ENCODE assay signal across 1 cellular context in genomic region chr7:137961200-137962177, GRCh38.
TF ChIP-seq lines count a peak whose summit lies in the region.

No MANE protein-coding gene starts in this region.

TF ChIP-seq in K562, 482 proteins besides CTCF, POLR2A, EP300 and RAD21 (continued from another document and continues in another):
- TF ChIP-seq ZNF609 (CRISPR knock-in tag; IDR thresholded peaks at IDR 0.05; ENCODE audit: borderline replicate concordance) (no peak), NKRF (IDR thresholded peaks at IDR 0.05; ENCODE audit: borderline replicate concordance) (no peak), GABPA (tag; conservative IDR thresholded peaks at IDR 0.05; ENCODE audit: low read depth) (no peak), GMEB1 (CRISPR knock-in tag; IDR thresholded peaks at IDR 0.05) (no peak), NUFIP1 (IDR thresholded peaks at IDR 0.05; ENCODE audit: partially characterized antibody) (no peak), HDAC2 (IDR thresholded peaks at IDR 0.05) (no peak), SIN3A (IDR thresholded peaks at IDR 0.05; ENCODE audit: borderline replicate concordance in 2 of 2, control insufficient read depth in 1 of 2, low read depth in 2 of 2, low read length in 2 of 2) (no peak), HNRNPLL (IDR thresholded peaks at IDR 0.05; ENCODE audit: low read depth, low read length, poor library complexity, severe bottlenecking) (peak; percentile 25), HMGXB4 (CRISPR knock-in tag; IDR thresholded peaks at IDR 0.05) (no peak), ZNF778 (CRISPR knock-in tag; IDR thresholded peaks at IDR 0.05) (no peak), PPARD (CRISPR knock-in tag; IDR thresholded peaks at IDR 0.05) (no peak), SPI1 (IDR thresholded peaks at IDR 0.05; ENCODE audit: borderline replicate concordance, low read depth, low read length) (peak; percentile 72; the same call in 1 of the 2 replicates), ARNT (IDR thresholded peaks at IDR 0.05) (no peak), BCL6 (CRISPR knock-in tag; IDR thresholded peaks at IDR 0.05) (no peak), YY1 (IDR thresholded peaks at IDR 0.05; ENCODE audit: borderline replicate concordance in 1 of 3, control insufficient read depth in 1 of 3, extremely low read depth in 1 of 3, insufficient read depth in 3 of 3, insufficient read length in 1 of 3, insufficient replicate concordance in 2 of 3, low read depth in 1 of 3, low read length in 2 of 3) (no peak), MEF2A (IDR thresholded peaks at IDR 0.05; ENCODE audit: control insufficient read depth, low read depth, low read length) (no peak), RNF2 (IDR thresholded peaks at IDR 0.05) (no peak), AFF1 (IDR thresholded peaks at IDR 0.05; ENCODE audit: low read depth in 1 of 2, partially characterized antibody in 2 of 2) (no peak), KLF10 (CRISPR knock-in tag; IDR thresholded peaks at IDR 0.05) (no peak), ZBED1 (IDR thresholded peaks at IDR 0.05) (no peak), CHD4 (IDR thresholded peaks at IDR 0.05; ENCODE audit: insufficient read depth, insufficient replicate concordance, low read depth, low read length, poor library complexity, severe bottlenecking) (no peak), ZNF217 (CRISPR knock-in tag; IDR thresholded peaks at IDR 0.05) (no peak), ZBTB2 (IDR thresholded peaks at IDR 0.05) (no peak), CREB5 (CRISPR knock-in tag; IDR thresholded peaks at IDR 0.05) (no peak), SNRNP70 (optimal IDR thresholded peaks at IDR 0.05; ENCODE audit: low read depth, low read length) (no peak), ZBTB17 (CRISPR knock-in tag; IDR thresholded peaks at IDR 0.05) (no peak), HDAC8 (tag; IDR thresholded peaks at IDR 0.05) (no peak), GTF2E2 (tag; IDR thresholded peaks at IDR 0.05) (no peak), MAX (CRISPR knock-in tag; IDR thresholded peaks at IDR 0.05) (peak; percentile 29; the same call in 1 of the 2 replicates), ZNF668 (CRISPR knock-in tag; IDR thresholded peaks at IDR 0.05) (no peak), ZKSCAN1 (IDR thresholded peaks at IDR 0.05; ENCODE audit: low read depth, low read length) (no peak), FOXJ2 (tag; IDR thresholded peaks at IDR 0.05) (peak; percentile 53; the same call in 1 of the 2 replicates), BACH1 (tag; IDR thresholded peaks at IDR 0.05) (peak; percentile 33; the same call in 1 of the 2 replicates), GATAD2A (IDR thresholded peaks at IDR 0.05) (no peak), CEBPB (tag; IDR thresholded peaks at IDR 0.05) (no peak), SMC3 (conservative IDR thresholded peaks at IDR 0.05; ENCODE audit: insufficient read depth, low read depth, low read length) (no peak), PRMT5 (CRISPR knock-in tag; IDR thresholded peaks at IDR 0.05) (no peak), ZNF23 (CRISPR knock-in tag; IDR thresholded peaks at IDR 0.05) (no peak), TBP (optimal IDR thresholded peaks at IDR 0.05; ENCODE audit: low read depth, low read length) (no peak), NR3C1 (CRISPR knock-in tag; IDR thresholded peaks at IDR 0.05) (no peak), KLF13 (tag; IDR thresholded peaks at IDR 0.05; ENCODE audit: borderline replicate concordance, low read depth) (no peak), ETS1 (conservative IDR thresholded peaks at IDR 0.05; ENCODE audit: control insufficient read depth, low read depth, low read length) (no peak), NR2C1 (IDR thresholded peaks at IDR 0.05) (no peak), NR2C1 (tag; IDR thresholded peaks at IDR 0.05) (no peak), E2F1 (CRISPR knock-in tag; IDR thresholded peaks at IDR 0.05) (no peak)
